Comparison of ENCODE assay signal across 8 cellular contexts in the genomic region with DNA sequence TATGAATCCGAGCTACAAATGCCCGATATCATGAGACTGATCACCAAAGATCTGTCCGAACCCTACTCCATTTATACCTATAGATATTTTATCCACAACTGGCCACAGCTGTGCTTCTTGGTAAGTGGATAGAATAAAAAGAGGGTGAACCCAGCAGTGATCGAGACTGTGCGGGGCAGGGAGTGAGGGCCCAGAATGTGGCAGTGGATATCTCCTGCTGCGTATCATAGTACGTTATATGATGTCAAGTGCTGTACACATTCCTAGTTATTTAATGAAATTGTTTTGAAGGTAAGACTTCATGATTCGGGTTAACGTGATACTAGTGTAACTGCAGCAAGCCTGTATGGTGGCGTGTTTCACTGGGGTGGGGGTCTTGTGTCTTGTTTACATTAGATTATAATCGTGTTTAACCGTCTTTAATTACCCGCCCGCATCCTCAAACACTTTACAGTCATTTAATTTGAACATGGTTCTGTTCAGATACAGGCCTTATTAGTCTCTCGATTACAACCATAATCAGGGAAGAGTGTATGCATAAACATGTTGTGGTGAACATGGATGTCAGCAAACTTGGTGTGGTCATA. TPM values are rescaled to one million over a fixed set of nuclear protein-coding genes. Genes with fewer than 3 reads are reported as not detected.
DNase-seq lines count a peak whose midpoint lies in the region; ATAC-seq, FAIRE-seq and TF ChIP-seq lines count a peak whose summit lies in the region.

No MANE protein-coding gene starts in this region.

- H3K9ac ChIP-seq in PC-3 (ENCODE audit: low read length) (peak overlapping the region; percentile 82), endocrine pancreas (ENCODE audit: control insufficient read depth, insufficient read depth, low read length) (peak overlapping the region; percentile 89)

- no peaks in the 10 kb centered on the region for H3F3A ChIP-seq in PC-3 (ENCODE audit: low read length, unreplicated experiment)

- POLR2A ChIA-PET in PC-3 (lab: Charles Lee; ENCODE audit: unreplicated experiment) = interaction anchor here (0.6 to 0.7 kb wide), 2 partner anchors 9 to 15 kb away, joined by 3 to 6 read pairs; no protein-coding TSS in a partner anchor

- no peaks in the 10 kb centered on the region for H3K9me2 ChIP-seq in PC-3 (replicated peaks; ENCODE audit: low read length)

- peaks cover 56% of the 10 kb centered on the region for H3K79me2 ChIP-seq in PC-3 (ENCODE audit: low read length)

- H3K27me3 ChIP-seq in PC-3 (ENCODE audit: low read length) = no peaks in the 10 kb centered on the region
- H3K27me3 ChIP-seq in endocrine pancreas (ENCODE audit: control insufficient read depth, insufficient read depth, low read length) = no peaks in the 10 kb centered on the region
- no peaks in the 10 kb centered on the region for H3K27me3 ChIP-seq in neuron (ENCODE audit: insufficient read depth, low read length)

- FAIRE-seq in GM19239 (lab: Jason Lieb, UNC) = peak; percentile 64

- peak overlapping the region; percentile 0; the same call in 1 of the 2 replicates for H3K27ac ChIP-seq in PC-3 (ENCODE audit: low read length)

- H2AFZ ChIP-seq in PC-3 (ENCODE audit: low read length) = peak overlapping the region; percentile 91
- H2AFZ ChIP-seq in neuron (ENCODE audit: low read depth, low read length) = no peak overlapping the region

- H3K9me3 ChIP-seq in PC-3 (ENCODE audit: low read length) (no peaks in the 10 kb centered on the region), endocrine pancreas (ENCODE audit: control insufficient read depth, low read length) (no peaks in the 10 kb centered on the region), neuron (ENCODE audit: low read length) (no peaks in the 10 kb centered on the region)

- in situ Hi-C loops in GM13977 (cut with MboI; ENCODE audit: low pct_unique_long_range_greater_than_20kb, low sequenced_read_pairs, unreplicated experiment) = no loop called here

- peak overlapping the region; percentile 86 for H3K4me2 ChIP-seq in PC-3 (ENCODE audit: low read length)

- TF ChIP-seq CTCF in PC-3 (conservative IDR thresholded peaks at IDR 0.05; ENCODE audit: low read depth, low read length) = no peak
- no peak for TF ChIP-seq CTCF in GM13977 (IDR thresholded peaks at IDR 0.05; ENCODE audit: extremely low read depth, insufficient read depth, missing control alignments)

- CTCF ChIA-PET in PC-3 (lab: Charles Lee) = interaction anchor here (0.6 kb wide), 1 partner anchor 11 kb away, joined by 3 read pairs; no protein-coding TSS in a partner anchor

- peaks cover 31% of the 10 kb centered on the region for H3K4me1 ChIP-seq in PC-3 (ENCODE audit: insufficient read depth, low read length)
- H3K4me1 ChIP-seq in endocrine pancreas (ENCODE audit: control insufficient read depth, insufficient read depth, low read length) = peaks cover 25% of the 10 kb centered on the region
- H3K4me1 ChIP-seq in neuron (ENCODE audit: insufficient read depth, low read length) = peaks cover 28% of the 10 kb centered on the region

- DNase-seq in GM19239 (ENCODE audit: insufficient read length, low spot score) (no peak), PC-3 (peak; percentile 53), SKM-1 (lab: John Stamatoyannopoulos, UW; ENCODE audit: unreplicated experiment) (no peak), GM13977 (ENCODE audit: low spot score) (no peak), NCI-H345 (lab: John Stamatoyannopoulos, UW) (no peak)

- intact Hi-C loops in PC-3 (cut with micrococcal nuclease) = loop anchor here (2.0 to 5.0 kb wide), 3 partner anchors 123 to 809 kb away; a partner anchor contains a TSS

- H3K4me3 ChIP-seq in PC-3 (ENCODE audit: low read length) = peak overlapping the region; percentile 77
- peak overlapping the region; percentile 94 for H3K4me3 ChIP-seq in endocrine pancreas (ENCODE audit: control insufficient read depth, insufficient read depth, low read length)
- H3K4me3 ChIP-seq in neuron (ENCODE audit: low read length) = peak overlapping the region; percentile 81

- TSS peak; percentile 26 for BruUV-seq in PC-3 (replicated peaks; lab: Mats Ljungman, UMichigan)

- H4K20me1 ChIP-seq in PC-3 (ENCODE audit: low read length) = peaks cover 24% of the 10 kb centered on the region

- H3K36me3 ChIP-seq in PC-3 (ENCODE audit: low read depth, low read length) (peaks cover 7% of the 10 kb centered on the region; the same call in 1 of the 2 replicates), endocrine pancreas (ENCODE audit: control insufficient read depth, insufficient read depth, low read length) (no peaks in the 10 kb centered on the region), neuron (ENCODE audit: insufficient read depth, low read length) (peaks cover 7% of the 10 kb centered on the region)

- ATAC-seq in PC-3 (peak; percentile 10), HG02938 (IDR thresholded peaks at IDR 0.05; ENCODE audit: unreplicated experiment) (no peak)

RNA-seq across cellular contexts. Expression of a gene that starts 1.3 kb away (rescaled TPM):
- total RNA-seq in PC-3 (2014; rRNA removed) = 23.2 and 31.2 TPM in 2 replicates
